ENCODE assay signal across 8 cellular contexts in genomic region chr1:46747683-46748288, GRCh38. TPM values are rescaled to one million over a fixed set of nuclear protein-coding genes. Genes with fewer than 3 reads are reported as not detected.
DNase-seq lines count a peak whose midpoint lies in the region; ATAC-seq and TF ChIP-seq lines count a peak whose summit lies in the region.

No MANE protein-coding gene starts in this region.

- H3K4me1 ChIP-seq in liver (ENCODE audit: control insufficient read depth in 4 of 4, insufficient read depth in 4 of 4, low read length in 3 of 4) = no peaks in the 10 kb centered on the region

- POLR2A ChIA-PET in activated CD4-positive, alpha-beta memory T cell treated with anti-CD3 and anti-CD28 coated beads, Interleukin-2, amount 10 ng/mL, durations not matched to agents 7 days and 5 days (lab: Charles Lee) = no interaction called here

- no peak overlapping the region for H3K4me3 ChIP-seq in AG10803 (ENCODE audit: low read length)
- H3K4me3 ChIP-seq in liver (ENCODE audit: low read depth in 1 of 3, low read length in 3 of 3) = no peak overlapping the region

- no peaks in the 10 kb centered on the region for H3K4me1 Mint-ChIP-seq in activated CD4-positive, alpha-beta memory T cell treated with anti-CD3 and anti-CD28 coated beads, Interleukin-2, amount 10 ng/mL, durations not matched to agents 7 days and 5 days

- peaks cover 0 to 3% (median 1%) of the 10 kb centered on the region in 4 donors for H3K27me3 ChIP-seq in liver (ENCODE audit: control insufficient read depth in 4 of 4, insufficient read depth in 4 of 4, low read length in 3 of 4)

- H3K27ac ChIP-seq in liver (ENCODE audit: low read depth in 1 of 2, low read length in 2 of 2) = no peak overlapping the region

- H3K9me3 ChIP-seq in liver (ENCODE audit: control insufficient read depth in 4 of 4, low read length in 3 of 4) = no peaks in the 10 kb centered on the region

- H3K36me3 ChIP-seq in liver (ENCODE audit: control insufficient read depth in 4 of 4, insufficient read depth in 3 of 4, low read depth in 1 of 4, low read length in 3 of 4) = no peaks in the 10 kb centered on the region

- H3K9me3 Mint-ChIP-seq in activated CD4-positive, alpha-beta memory T cell treated with anti-CD3 and anti-CD28 coated beads, Interleukin-2, amount 10 ng/mL, durations not matched to agents 7 days and 5 days = no peaks in the 10 kb centered on the region

- H3K27ac Mint-ChIP-seq in activated CD4-positive, alpha-beta memory T cell treated with anti-CD3 and anti-CD28 coated beads, Interleukin-2, amount 10 ng/mL, durations not matched to agents 7 days and 5 days = no peak overlapping the region

- peak; percentile 44 for DNase-seq in AG10803 (ENCODE audit: low read depth)
- peak; percentile 34 for DNase-seq in HCEC 1CT
- peak; percentile 57 for DNase-seq in NCI-H69 (lab: John Stamatoyannopoulos, UW)
- peak; percentile 27 for DNase-seq in cerebellum (ENCODE audit: low spot score)
- DNase-seq in activated CD4-positive, alpha-beta memory T cell treated with anti-CD3 and anti-CD28 coated beads, Interleukin-2, amount 10 ng/mL, durations not matched to agents 7 days and 5 days = no peak
- DNase-seq in activated gamma-delta T cell (lab: John Stamatoyannopoulos, UW) = no peak

- H3K36me3 Mint-ChIP-seq in activated CD4-positive, alpha-beta memory T cell treated with anti-CD3 and anti-CD28 coated beads, Interleukin-2, amount 10 ng/mL, durations not matched to agents 7 days and 5 days (ENCODE audit: low read depth) = no peaks in the 10 kb centered on the region

- TF ChIP-seq RAD21 in liver (IDR thresholded peaks at IDR 0.05) = peak; percentile 75 to 88

- no peak for ATAC-seq in HG03135 (IDR thresholded peaks at IDR 0.05; ENCODE audit: unreplicated experiment)

- H3K9ac ChIP-seq in liver (ENCODE audit: low read depth in 1 of 2, low read length in 2 of 2) = no peak overlapping the region

- WGBS in liver = 27% methylated on average over 5 of the region's 5 CpGs

- H3K4me3 Mint-ChIP-seq in activated CD4-positive, alpha-beta memory T cell treated with anti-CD3 and anti-CD28 coated beads, Interleukin-2, amount 10 ng/mL, durations not matched to agents 7 days and 5 days = no peak overlapping the region

- TF ChIP-seq CTCF in AG10803 (conservative IDR thresholded peaks at IDR 0.05; ENCODE audit: low read length) (peak; percentile 65), liver (IDR thresholded peaks at IDR 0.05; ENCODE audit: low read depth, low read length, missing input control) (peak; percentile 64)

- H3K27me3 Mint-ChIP-seq in activated CD4-positive, alpha-beta memory T cell treated with anti-CD3 and anti-CD28 coated beads, Interleukin-2, amount 10 ng/mL, durations not matched to agents 7 days and 5 days = peaks cover 44% of the 10 kb centered on the region

- CTCF ChIA-PET in activated CD4-positive, alpha-beta memory T cell treated with anti-CD3 and anti-CD28 coated beads, Interleukin-2, amount 10 ng/mL, durations not matched to agents 7 days and 5 days (lab: Charles Lee) = no interaction called here

TF ChIP-seq in liver, 16 proteins besides CTCF, POLR2A, EP300 and RAD21:
- TF ChIP-seq FOXA2 (IDR thresholded peaks at IDR 0.05) (no peak), FOXA1 (IDR thresholded peaks at IDR 0.05) (no peak), HNF4A (conservative IDR thresholded peaks at IDR 0.05) (no peak), RXRA (IDR thresholded peaks at IDR 0.05) (no peak), EGR1 (IDR thresholded peaks at IDR 0.05; ENCODE audit: low read depth in 2 of 2) (no peak), YY1 (IDR thresholded peaks at IDR 0.05) (no peak), MAX (IDR thresholded peaks at IDR 0.05) (no peak), GABPA (IDR thresholded peaks at IDR 0.05 in 1 of 2, conservative IDR thresholded peaks at IDR 0.05 in 1 of 2) (no peak), TAF1 (conservative IDR thresholded peaks at IDR 0.05) (no peak), JUND (IDR thresholded peaks at IDR 0.05) (no peak)
- TF ChIP-seq, protein P1, sequence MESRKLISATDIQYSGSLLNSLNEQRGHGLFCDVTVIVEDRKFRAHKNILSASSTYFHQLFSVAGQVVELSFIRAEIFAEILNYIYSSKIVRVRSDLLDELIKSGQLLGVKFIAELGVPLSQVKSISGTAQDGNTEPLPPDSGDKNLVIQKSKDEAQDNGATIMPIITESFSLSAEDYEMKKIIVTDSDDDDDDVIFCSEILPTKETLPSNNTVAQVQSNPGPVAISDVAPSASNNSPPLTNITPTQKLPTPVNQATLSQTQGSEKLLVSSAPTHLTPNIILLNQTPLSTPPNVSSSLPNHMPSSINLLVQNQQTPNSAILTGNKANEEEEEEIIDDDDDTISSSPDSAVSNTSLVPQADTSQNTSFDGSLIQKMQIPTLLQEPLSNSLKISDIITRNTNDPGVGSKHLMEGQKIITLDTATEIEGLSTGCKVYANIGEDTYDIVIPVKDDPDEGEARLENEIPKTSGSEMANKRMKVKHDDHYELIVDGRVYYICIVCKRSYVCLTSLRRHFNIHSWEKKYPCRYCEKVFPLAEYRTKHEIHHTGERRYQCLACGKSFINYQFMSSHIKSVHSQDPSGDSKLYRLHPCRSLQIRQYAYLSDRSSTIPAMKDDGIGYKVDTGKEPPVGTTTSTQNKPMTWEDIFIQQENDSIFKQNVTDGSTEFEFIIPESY (IDR thresholded peaks at IDR 0.05) = no peak
- TF ChIP-seq, protein P2, sequence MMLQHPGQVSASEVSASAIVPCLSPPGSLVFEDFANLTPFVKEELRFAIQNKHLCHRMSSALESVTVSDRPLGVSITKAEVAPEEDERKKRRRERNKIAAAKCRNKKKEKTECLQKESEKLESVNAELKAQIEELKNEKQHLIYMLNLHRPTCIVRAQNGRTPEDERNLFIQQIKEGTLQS (IDR thresholded peaks at IDR 0.05) = no peak

RNA-seq across cellular contexts. Expression of gene EFCAB14, which starts 28.9 kb away (rescaled TPM):
- total RNA-seq in cerebellum = 29.3 TPM
- 10 to 100 TPM; 24.7 to 34.6 TPM for total RNA-seq in liver
- 10 to 100 TPM; 14.8 to 22.7 TPM for polyA plus RNA-seq in liver
- total RNA-seq in activated CD4-positive, alpha-beta memory T cell treated with anti-CD3 and anti-CD28 coated beads, Interleukin-2, amount 10 ng/mL, durations not matched to agents 7 days and 5 days = 10 to 100 TPM; 96.1 to 96.9 TPM

RNA-seq across cellular contexts. Expression of gene CYP4B1, which starts 51.1 kb away (rescaled TPM):
- total RNA-seq in cerebellum (0.27 TPM), liver (under 1 TPM in 1 of 2 donors, not detected in 1; 0.59 TPM)
- under 1 TPM; 0.18 TPM for polyA plus RNA-seq in liver
- not detected for total RNA-seq in activated CD4-positive, alpha-beta memory T cell treated with anti-CD3 and anti-CD28 coated beads, Interleukin-2, amount 10 ng/mL, durations not matched to agents 7 days and 5 days

Comparison
In these comparisons a context has a peak if more than half of its experiments do, and no peak if none do; other contexts are left out.
1. DNase-seq: peak in AG10803 (single experiment), HCEC 1CT (single experiment), NCI-H69 (single experiment) and cerebellum (single experiment); none in activated CD4-positive, alpha-beta memory T cell treated with anti-CD3 and anti-CD28 coated beads, Interleukin-2, amount 10 ng/mL, durations not matched to agents 7 days and 5 days (single experiment) and activated gamma-delta T cell (single experiment).